Comparison of ENCODE assay signal across 8 cellular contexts in genomic region chr17:65207448-65207847, GRCh38.
DNase-seq lines count a peak whose midpoint lies in the region; ATAC-seq, FAIRE-seq and TF ChIP-seq lines count a peak whose summit lies in the region.
"Not testable (repeated sequence)": the region's sequence is repeated elsewhere in the genome, so short reads cannot be mapped to it uniquely, and the experiment has no call there.

No MANE protein-coding gene starts in this region.

- H3K4me3 Mint-ChIP-seq in activated T-helper 17 cell treated with anti-CD3 and anti-CD28 coated beads, Interleukin-2, amount 50 U/mL, for 72 hours, result not testable (repeated sequence)

- intact Hi-C loops in mammary epithelial cell (cut with micrococcal nuclease), result not testable (repeated sequence)

- H3K4me1 Mint-ChIP-seq in activated T-helper 17 cell treated with anti-CD3 and anti-CD28 coated beads, Interleukin-2, amount 50 U/mL, for 72 hours, result not testable (repeated sequence)

- H3K36me3 Mint-ChIP-seq in activated T-helper 17 cell treated with anti-CD3 and anti-CD28 coated beads, Interleukin-2, amount 50 U/mL, for 72 hours (ENCODE audit: low read depth), result not testable (repeated sequence)

- H3K9me3 Mint-ChIP-seq in activated T-helper 17 cell treated with anti-CD3 and anti-CD28 coated beads, Interleukin-2, amount 50 U/mL, for 72 hours, result not testable (repeated sequence)

- peak; percentile 62 for FAIRE-seq in HTR-8/SVneo (lab: Jason Lieb, UNC)

- WGBS in mammary epithelial cell (ENCODE audit: low coverage, missing lambda C conversion rate), result 50% methylated on average over 1 of the region's 1 CpG

- not testable (repeated sequence) for H3K27ac Mint-ChIP-seq in activated T-helper 17 cell treated with anti-CD3 and anti-CD28 coated beads, Interleukin-2, amount 50 U/mL, for 72 hours

- not testable (repeated sequence) for H3K27ac ChIP-seq in mammary epithelial cell (ENCODE audit: insufficient read depth, low read depth, low read length)

- peak; percentile 46 for DNase-seq in AG20443 (ENCODE audit: low spot score)
- DNase-seq in HTR-8/SVneo (ENCODE audit: insufficient read length, low spot score), result not testable (repeated sequence)
- peak; percentile 41 for DNase-seq in T1000 (lab: John Stamatoyannopoulos, UW)
- peak; percentile 81 for DNase-seq in mammary epithelial cell
- DNase-seq in fibroblast of the aortic adventitia (ENCODE audit: low read depth), result peak; percentile 27
- peak; percentile 62 for DNase-seq in kidney tubule cell (ENCODE audit: low spot score)
- DNase-seq in stimulated activated CD4-positive, alpha-beta T cell treated with anti-CD3 and anti-CD28 coated beads, Interleukin-15, amount 100 ng/mL, for 24 hours, result peak; percentile 49

- dilution Hi-C loops in mammary epithelial cell (cut with HindIII; ENCODE audit: low sequenced_read_pairs), result loop anchor here (10.0 kb wide), 1 partner anchor 243 kb away; no protein-coding TSS in a partner anchor

- not testable (repeated sequence) for H3K4me2 ChIP-seq in mammary epithelial cell (ENCODE audit: insufficient read depth, low read depth, low read length)

- H3K4me1 ChIP-seq in mammary epithelial cell (ENCODE audit: insufficient read depth, low read length), result not testable (repeated sequence)

- H3K27me3 Mint-ChIP-seq in activated T-helper 17 cell treated with anti-CD3 and anti-CD28 coated beads, Interleukin-2, amount 50 U/mL, for 72 hours, result not testable (repeated sequence)

- BruUV-seq in mammary epithelial cell (replicated peaks; lab: Mats Ljungman, UMichigan), result not testable (repeated sequence)

- not testable (repeated sequence) for H2AFZ ChIP-seq in mammary epithelial cell (ENCODE audit: low read depth, low read length)

- CTCF ChIA-PET in mammary epithelial cell (lab: Charles Lee; ENCODE audit: low non-redundant PET), result not testable (repeated sequence)

- not testable (repeated sequence) for H3K27me3 ChIP-seq in mammary epithelial cell (ENCODE audit: insufficient read depth, low read length)

- TF ChIP-seq CTCF in mammary epithelial cell (conservative IDR thresholded peaks at IDR 0.05 in 1 of 2, IDR thresholded peaks at IDR 0.05 in 1 of 2; ENCODE audit: extremely low read depth in 1 of 2, insufficient read depth in 1 of 2, low read depth in 1 of 2, low read length in 2 of 2); fibroblast of the aortic adventitia (IDR thresholded peaks at IDR 0.05; ENCODE audit: insufficient read depth, low read length): not testable (repeated sequence)

- peak; percentile 98 for ATAC-seq in activated T-helper 17 cell treated with anti-CD3 and anti-CD28 coated beads, Interleukin-2, amount 50 U/mL, for 72 hours (replicated peaks)

- not testable (repeated sequence) for H4K20me1 ChIP-seq in mammary epithelial cell (ENCODE audit: insufficient read depth, low read length)

- not testable (repeated sequence) for H3K79me2 ChIP-seq in mammary epithelial cell (ENCODE audit: insufficient read depth, low read length)

- H3K9me3 ChIP-seq in mammary epithelial cell (replicated peaks; ENCODE audit: insufficient read depth, low read length), result not testable (repeated sequence)

- H3K4me3 ChIP-seq in mammary epithelial cell (replicated peaks in 1 of 3; ENCODE audit: insufficient read depth in 1 of 3, low read depth in 2 of 3, low read length in 3 of 3); fibroblast of the aortic adventitia (ENCODE audit: low read depth, low read length): not testable (repeated sequence)

- H3K9ac ChIP-seq in mammary epithelial cell (ENCODE audit: insufficient read depth, low read length), result not testable (repeated sequence)

- H3K36me3 ChIP-seq in mammary epithelial cell (ENCODE audit: insufficient read depth, low read length), result not testable (repeated sequence)

- in situ Hi-C loops in mammary epithelial cell (cut with MboI; ENCODE audit: low sequenced_read_pairs in 2 of 2), result not testable (repeated sequence)
